In the genomic region with DNA sequence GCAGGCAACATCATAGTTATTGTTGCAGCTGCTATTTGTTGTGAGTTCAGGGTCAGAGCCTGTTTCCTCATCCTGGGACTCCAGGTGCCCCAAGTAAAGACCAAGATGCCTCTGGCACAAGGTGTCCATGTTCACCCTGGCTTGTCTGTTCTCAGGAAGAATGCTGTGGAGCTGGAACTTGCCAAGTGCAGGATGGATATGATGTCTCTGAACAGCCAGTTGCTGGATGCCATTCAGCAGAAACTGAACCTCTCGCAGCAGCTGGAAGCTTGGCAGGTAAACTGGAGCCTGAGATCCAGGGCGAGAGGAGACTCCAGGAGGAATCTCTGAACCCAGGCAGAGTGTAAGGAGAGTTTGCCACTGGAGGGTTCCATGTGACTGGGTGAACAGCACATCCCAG, we compare ENCODE assay signal across 15 cellular contexts. TPM values are rescaled to one million over a fixed set of nuclear protein-coding genes. Genes with fewer than 3 reads are reported as not detected.
DNase-seq lines count a peak whose midpoint lies in the region; ATAC-seq and TF ChIP-seq lines count a peak whose summit lies in the region.
"Had no signal": no experiment of that assay in that cellular context is flagged by ENCODE, and none has a peak within 500 bp of the region (broad histone marks: within the 10 kb centered on the region; RNA-seq: fewer than 3 reads in every experiment).

No MANE protein-coding gene starts in this region.

- no peaks in the 10 kb centered on the region for H4K20me1 ChIP-seq in H9 (ENCODE audit: control insufficient read depth, insufficient read depth, insufficient read length)

- no peak overlapping the region for H2BK20ac ChIP-seq in H9 (ENCODE audit: low read depth, low read length, poor library complexity, severe bottlenecking)

- no peak overlapping the region for H4K5ac ChIP-seq in H9 (ENCODE audit: insufficient read length, low read depth, low read length)

- no peak for DNase-seq in H9
- no peak for DNase-seq in RWPE1 (ENCODE audit: low spot score)
- no peak for DNase-seq in endodermal cell
- DNase-seq in psoas muscle = peak in 1 of 2 donors; percentile 17
- DNase-seq in cardiac septum (ENCODE audit: low spot score) = no peak
- DNase-seq in GM19240 (ENCODE audit: insufficient read length, low spot score) = no peak
- no peak for DNase-seq in GM19238 (ENCODE audit: insufficient read length, low spot score)
- DNase-seq: CD8-positive, alpha-beta T cell; COR-L47; DMS153; DMS79 treated with DMSO at 0.1 percent for 48 hours; EL; IMR-90 had no signal

- no peak overlapping the region for H2BK12ac ChIP-seq in H9 (ENCODE audit: insufficient read length, low read depth, low read length)

- ATAC-seq in psoas muscle = no peak
- ATAC-seq: CD8-positive, alpha-beta T cell; HCT116 had no signal

- no peaks in the 10 kb centered on the region for H3K9me3 ChIP-seq in H9 (ENCODE audit: control insufficient read depth, low read depth, low read length)
- no peaks in the 10 kb centered on the region for H3K9me3 ChIP-seq in endodermal cell (ENCODE audit: control insufficient read depth, low read length)
- H3K9me3 ChIP-seq in psoas muscle = no peaks in the 10 kb centered on the region

- no peaks in the 10 kb centered on the region; a peak in 1 of 5 replicates for H3K9me3 Mint-ChIP-seq in H9
- no peaks in the 10 kb centered on the region for H3K9me3 Mint-ChIP-seq in endodermal cell
- H3K9me3 Mint-ChIP-seq: CD14-positive monocyte; CD8-positive, alpha-beta T cell had no signal

- WGBS in H9 (ENCODE audit: extremely low coverage, insufficient read length, low lambda C conversion rate) = no CpG with 5 or more reads among the region's 2 CpGs
- WGBS in endodermal cell (ENCODE audit: insufficient coverage in 1 of 2, insufficient read length in 1 of 2), 2 experiments = 94 to 100% methylated on average over 2 of the region's 2 CpGs
- 23 to 40% (median 26%) methylated on average over 2 of the region's 2 CpGs for WGBS in psoas muscle, 3 donors

- peaks cover 10 to 18% (median 17%) of the 10 kb centered on the region in 3 experiments; a peak in 6 of 7 replicates for H3K36me3 Mint-ChIP-seq in H9 (ENCODE audit: insufficient read depth in 1 of 3, low read depth in 3 of 3)
- peaks cover 11% of the 10 kb centered on the region for H3K36me3 Mint-ChIP-seq in endodermal cell (ENCODE audit: low read depth)

- H4K91ac ChIP-seq in H9 (ENCODE audit: insufficient read length, low read depth, low read length) = no peak overlapping the region

- no peak overlapping the region for H2BK15ac ChIP-seq in H9 (ENCODE audit: low read depth, low read length)

- intact Hi-C loops in psoas muscle (cut with DNase I) = loop anchor here in 1 of 2 donors (10.0 kb wide), 1 partner anchor 285 kb away; no protein-coding TSS in a partner anchor
- intact Hi-C loops in cardiac septum (cut with DNase I) = loop anchor here (5.0 kb wide), 1 partner anchor 287 kb away; no protein-coding TSS in a partner anchor

- H3K27ac ChIP-seq in H9 (ENCODE audit: insufficient read length, low read depth, low read length) = no peak overlapping the region
- peak overlapping the region; percentile 55 for H3K27ac ChIP-seq in RWPE1
- peak overlapping the region; percentile 47 for H3K27ac ChIP-seq in endodermal cell (ENCODE audit: low read depth, low read length)
- peak overlapping the region; percentile 27 for H3K27ac ChIP-seq in psoas muscle

- no peak overlapping the region for H2AFZ ChIP-seq in H9 (ENCODE audit: low read length)

- no peaks in the 10 kb centered on the region for H3K79me2 ChIP-seq in H9 (ENCODE audit: insufficient read depth, low read length)

- TF ChIP-seq CTCF in H9 (conservative IDR thresholded peaks at IDR 0.05) = no peak
- TF ChIP-seq CTCF in RWPE1 (conservative IDR thresholded peaks at IDR 0.05; ENCODE audit: low read depth) = no peak
- TF ChIP-seq CTCF in endodermal cell (conservative IDR thresholded peaks at IDR 0.05) = no peak
- TF ChIP-seq CTCF in psoas muscle (IDR thresholded peaks at IDR 0.05) = no peak

- H3K4me1 Mint-ChIP-seq in H9 (peaks cover 60 to 66% of the 10 kb centered on the region in 2 experiments), endodermal cell (peaks cover 18% of the 10 kb centered on the region)

- no peak overlapping the region for H3K56ac ChIP-seq in H9 (ENCODE audit: insufficient read length, low read depth, low read length)

- H3T11ph ChIP-seq in H9 (ENCODE audit: low read length) = no peak overlapping the region

- no peaks in the 10 kb centered on the region for H3K79me1 ChIP-seq in H9 (ENCODE audit: insufficient read depth, low read depth, low read length, poor library complexity, severe bottlenecking)

- no peak overlapping the region for H3K4me3 Mint-ChIP-seq in H9
- no peak overlapping the region for H3K4me3 Mint-ChIP-seq in endodermal cell
- H3K4me3 Mint-ChIP-seq: CD8-positive, alpha-beta T cell had no signal

- no peak overlapping the region for H3K18ac ChIP-seq in H9 (ENCODE audit: insufficient read length, low read depth, low read length)

- H3K36me3 ChIP-seq in endodermal cell (ENCODE audit: control insufficient read depth, insufficient read depth, low read length) (peaks cover 3% of the 10 kb centered on the region), psoas muscle (ENCODE audit: insufficient read depth in 1 of 2, low read depth in 1 of 2) (peaks cover 0 to 9% of the 10 kb centered on the region in 2 donors)

- H3K27me3 Mint-ChIP-seq in H9 (ENCODE audit: low read depth) = no peaks in the 10 kb centered on the region; the same call in 1 of the 2 replicates
- no peaks in the 10 kb centered on the region for H3K27me3 Mint-ChIP-seq in endodermal cell (ENCODE audit: insufficient read depth)

- H3K4me3 ChIP-seq in endodermal cell (ENCODE audit: low read length) (no peak overlapping the region), psoas muscle (no peak overlapping the region)

- no peak overlapping the region for H3K23ac ChIP-seq in H9 (ENCODE audit: insufficient read length, low read depth, low read length)

- no peak overlapping the region for H2AK5ac ChIP-seq in H9 (ENCODE audit: insufficient read length, low read length)

- H3K14ac ChIP-seq in H9 (ENCODE audit: insufficient read depth, low read length) = no peak overlapping the region

- no peak overlapping the region for H3K4me2 ChIP-seq in H9 (ENCODE audit: insufficient read depth, insufficient read length, low read length)

- H3K4ac ChIP-seq in H9 (ENCODE audit: low read depth, low read length) = no peak overlapping the region

- no peak overlapping the region for H4K8ac ChIP-seq in H9 (replicated peaks; ENCODE audit: insufficient read length, low read depth, low read length)

- H3K27me3 ChIP-seq in H9 (ENCODE audit: insufficient read depth, low read length) (no peaks in the 10 kb centered on the region), endodermal cell (ENCODE audit: control insufficient read depth, insufficient read depth, low read length, poor library complexity, severe bottlenecking) (no peaks in the 10 kb centered on the region), psoas muscle (ENCODE audit: insufficient read depth in 3 of 3, low read length in 2 of 3) (no peaks in the 10 kb centered on the region)

- POLR2A ChIA-PET in RWPE1 (lab: Yijun Ruan, JAX; ENCODE audit: low non-redundant PET) = no interaction called here

- H3K9ac ChIP-seq in H9 (ENCODE audit: extremely low read depth, insufficient read length, low read length) (no peak overlapping the region), endodermal cell (ENCODE audit: extremely low read depth, low read length, poor library complexity, severe bottlenecking) (no peak overlapping the region)

- H3K4me1 ChIP-seq in H9 (ENCODE audit: insufficient read depth, low read length) = peaks cover 9% of the 10 kb centered on the region; the same call in 1 of the 2 replicates
- H3K4me1 ChIP-seq in endodermal cell (ENCODE audit: control insufficient read depth, insufficient read depth, low read length) = peaks cover 5% of the 10 kb centered on the region
- peaks cover 28% of the 10 kb centered on the region for H3K4me1 ChIP-seq in psoas muscle

- peak overlapping the region in 2 of 3 experiments; percentile 74 to 82; a peak in 3 of 7 replicates for H3K27ac Mint-ChIP-seq in H9
- no peak overlapping the region for H3K27ac Mint-ChIP-seq in endodermal cell
- H3K27ac Mint-ChIP-seq: CD8-positive, alpha-beta T cell had no signal

- H2BK5ac ChIP-seq in H9 (ENCODE audit: insufficient read length, low read length) = no peak overlapping the region

- H3K23me2 ChIP-seq in H9 (ENCODE audit: insufficient read length, low read depth, low read length, poor library complexity, severe bottlenecking) = no peaks in the 10 kb centered on the region

- CTCF ChIA-PET in RWPE1 (lab: Yijun Ruan, JAX) = no interaction called here

- H2BK120ac ChIP-seq in H9 (ENCODE audit: low read depth, low read length, poor library complexity, severe bottlenecking) = no peak overlapping the region

RNA-seq across cellular contexts. Expression of a gene that starts 26.8 kb away (rescaled TPM):
- total RNA-seq in H9 (2021) (60.0 and 60.6 TPM in 2 replicates), endodermal cell (10 to 100 TPM; 32.4 to 36.6 TPM), psoas muscle (10 to 100 TPM; 24.0 to 38.7 (median 35.6) TPM), cardiac septum (33.0 TPM)
- polyA plus RNA-seq in endodermal cell (2013, experiment 1 of 2) = 25.7 TPM
- polyA plus RNA-seq in endodermal cell (2013, experiment 2 of 2) = 28.0 TPM
- 10 to 100 TPM; 18.9 to 33.2 (median 31.1) TPM for polyA plus RNA-seq in psoas muscle
